21 cellular contexts compared by ENCODE assay signal in the genomic region with DNA sequence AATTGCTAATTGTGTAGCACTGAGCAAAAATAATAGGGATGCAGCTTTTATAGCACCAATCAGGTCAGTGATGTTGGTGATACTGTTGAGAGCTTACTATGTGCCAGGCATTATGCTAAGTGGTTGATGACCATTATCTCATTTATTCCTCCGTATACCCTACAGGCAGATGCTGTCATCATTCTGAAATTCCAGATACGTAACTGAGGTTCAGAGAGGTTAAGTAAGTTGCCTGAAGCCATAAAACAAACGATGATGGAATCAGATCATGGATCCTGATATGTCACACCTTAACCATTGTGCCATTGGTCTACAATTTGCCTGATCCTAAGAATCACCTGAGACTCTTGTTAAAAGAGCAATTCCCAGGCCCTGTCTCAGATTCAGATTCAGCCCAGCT.
"Had no signal": no experiment of that assay in that cellular context is flagged by ENCODE, and none has a peak within 500 bp of the region (broad histone marks: within the 10 kb centered on the region; RNA-seq: fewer than 3 reads in every experiment).

No MANE protein-coding gene starts in this region.

- H3K4me3 Mint-ChIP-seq: activated CD4-positive, alpha-beta T cell treated with anti-CD3 and anti-CD28 coated beads for 36 hours; activated naive CD8-positive, alpha-beta T cell treated with anti-CD3 and anti-CD28 coated beads for 36 hours; activated T-helper 17 cell treated with anti-CD3 and anti-CD28 coated beads, Interleukin-2, amount 50 U/mL, for 72 hours; endodermal cell; natural killer cell; stimulated activated effector memory CD8-positive, alpha-beta T cell treated with anti-CD3 and anti-CD28 coated beads, Interleukin-12 subunit alpha, Interleukin-12 subunit beta, amount 100 ng/mL, for 72 hours; WTC11 had no signal

- DNase-seq: activated CD4-positive, alpha-beta T cell treated with anti-CD3 and anti-CD28 coated beads for 36 hours; activated CD4-positive, alpha-beta T cell treated with anti-CD3 and anti-CD28 coated beads, Interleukin-2, amount 50 U/mL, for 48 hours; activated naive CD4-positive, alpha-beta T cell; activated naive CD8-positive, alpha-beta T cell treated with anti-CD3 and anti-CD28 coated beads for 36 hours; amniotic stem cell; dorsolateral prefrontal cortex; endodermal cell; erythroblast; head of caudate nucleus; left ventricle myocardium inferior; natural killer cell; pancreas; stimulated activated CD4-positive, alpha-beta T cell treated with anti-CD3 and anti-CD28 coated beads, Interleukin-4, amount 100 ng/mL, for 1 hour; testis; upper lobe of right lung had no signal

- H3K27me3 ChIP-seq: dorsolateral prefrontal cortex, pancreas, testis, upper lobe of right lung had no signal

- H3K4me3 ChIP-seq: dorsolateral prefrontal cortex, left ventricle myocardium inferior, pancreas, smooth muscle cell, testis, upper lobe of right lung had no signal

- H3K36me3 ChIP-seq: left ventricle myocardium inferior, pancreas had no signal

- H3K4me1 Mint-ChIP-seq: activated naive CD8-positive, alpha-beta T cell treated with anti-CD3 and anti-CD28 coated beads for 36 hours had no signal

- H3K27ac ChIP-seq: pancreas, testis, upper lobe of right lung had no signal

- FAIRE-seq: frontal cortex, pancreas had no signal

- H3K9me3 Mint-ChIP-seq: activated naive CD8-positive, alpha-beta T cell treated with anti-CD3 and anti-CD28 coated beads for 36 hours; activated T-helper 17 cell treated with anti-CD3 and anti-CD28 coated beads, Interleukin-2, amount 50 U/mL, for 72 hours; endodermal cell; natural killer cell; stimulated activated effector memory CD8-positive, alpha-beta T cell treated with anti-CD3 and anti-CD28 coated beads, Interleukin-12 subunit alpha, Interleukin-12 subunit beta, amount 100 ng/mL, for 72 hours; WTC11 had no signal

- H3K4me2 ChIP-seq: smooth muscle cell had no signal

- H3K36me3 Mint-ChIP-seq: natural killer cell had no signal

- H3K27ac Mint-ChIP-seq: activated CD4-positive, alpha-beta T cell treated with anti-CD3 and anti-CD28 coated beads for 36 hours; activated naive CD8-positive, alpha-beta T cell treated with anti-CD3 and anti-CD28 coated beads for 36 hours; endodermal cell; WTC11 had no signal

- ATAC-seq: activated CD4-positive, alpha-beta T cell treated with anti-CD3 and anti-CD28 coated beads for 36 hours; activated T-helper 17 cell treated with anti-CD3 and anti-CD28 coated beads, Interleukin-2, amount 50 U/mL, for 72 hours; natural killer cell; pancreas; sciatic nerve; stimulated activated effector memory CD8-positive, alpha-beta T cell treated with anti-CD3 and anti-CD28 coated beads, Interleukin-12 subunit alpha, Interleukin-12 subunit beta, amount 100 ng/mL, for 72 hours; upper lobe of right lung; WTC11 had no signal

- H3K27me3 Mint-ChIP-seq: activated CD4-positive, alpha-beta T cell treated with anti-CD3 and anti-CD28 coated beads for 36 hours; activated naive CD8-positive, alpha-beta T cell treated with anti-CD3 and anti-CD28 coated beads for 36 hours; activated T-helper 17 cell treated with anti-CD3 and anti-CD28 coated beads, Interleukin-2, amount 50 U/mL, for 72 hours had no signal

- H3K9me3 ChIP-seq: left ventricle myocardium inferior, pancreas, testis, upper lobe of right lung had no signal
